12 cellular contexts compared by ENCODE assay signal in genomic region chr2:118842687-118843491, GRCh38. TPM values are rescaled to one million over a fixed set of nuclear protein-coding genes. Genes with fewer than 3 reads are reported as not detected.
DNase-seq lines count a peak whose midpoint lies in the region; ATAC-seq and TF ChIP-seq lines count a peak whose summit lies in the region.
"Had no signal": no experiment of that assay in that cellular context is flagged by ENCODE, and none has a peak within 500 bp of the region (broad histone marks: within the 10 kb centered on the region; RNA-seq: fewer than 3 reads in every experiment).

No MANE protein-coding gene starts in this region.

- no peak for TF ChIP-seq CTCF in lower leg skin (IDR thresholded peaks at IDR 0.05)
- TF ChIP-seq CTCF in gastroesophageal sphincter (IDR thresholded peaks at IDR 0.05) = no peak

- 50 to 65% methylated on average over 31 to 45 of the region's 59 CpGs for WGBS in lower leg skin, 2 donors
- 0% methylated on average over 2 to 13 of the region's 59 CpGs for WGBS in gastroesophageal sphincter (ENCODE audit: low coverage in 1 of 2), 2 donors

- peaks cover 0 to 59% (median 27%) of the 10 kb centered on the region in 3 donors for H3K4me1 ChIP-seq in gastroesophageal sphincter

- peaks cover 2% of the 10 kb centered on the region for H3K36me3 Mint-ChIP-seq in activated naive CD8-positive, alpha-beta T cell treated with anti-CD3 and anti-CD28 coated beads, Interleukin-2, amount 50 U/mL, for 24 hours (ENCODE audit: low read depth)
- H3K36me3 Mint-ChIP-seq in stimulated activated memory B cell treated with anti-CD40 and anti-IgM and Interleukin-4, amounts not matched to agents 10 μg/mL and 1 μg/mL and 100 μg/mL, for 72 hours = no peaks in the 10 kb centered on the region

- no peak for TF ChIP-seq EP300 in gastroesophageal sphincter (IDR thresholded peaks at IDR 0.05)

- H3K9me3 ChIP-seq in gastroesophageal sphincter = no peaks in the 10 kb centered on the region

- no peak for ATAC-seq in activated naive CD8-positive, alpha-beta T cell treated with anti-CD3 and anti-CD28 coated beads, Interleukin-2, amount 50 U/mL, for 24 hours
- ATAC-seq in stimulated activated memory B cell treated with anti-CD40 and anti-IgM and Interleukin-4, amounts not matched to agents 10 μg/mL and 1 μg/mL and 100 μg/mL, for 72 hours = no peak
- no peak for ATAC-seq in gastroesophageal sphincter

- H3K27ac ChIP-seq in gastroesophageal sphincter = no peak overlapping the region

- H3K27me3 ChIP-seq in gastroesophageal sphincter = peaks cover 100% of the 10 kb centered on the region

- H3K4me3 Mint-ChIP-seq in activated naive CD8-positive, alpha-beta T cell treated with anti-CD3 and anti-CD28 coated beads, Interleukin-2, amount 50 U/mL, for 24 hours = peak overlapping the region; percentile 63
- H3K4me3 Mint-ChIP-seq in stimulated activated memory B cell treated with anti-CD40 and anti-IgM and Interleukin-4, amounts not matched to agents 10 μg/mL and 1 μg/mL and 100 μg/mL, for 72 hours = peak overlapping the region; percentile 51

- peaks cover 21% of the 10 kb centered on the region for H3K4me1 Mint-ChIP-seq in activated naive CD8-positive, alpha-beta T cell treated with anti-CD3 and anti-CD28 coated beads, Interleukin-2, amount 50 U/mL, for 24 hours
- peaks cover 15% of the 10 kb centered on the region for H3K4me1 Mint-ChIP-seq in stimulated activated memory B cell treated with anti-CD40 and anti-IgM and Interleukin-4, amounts not matched to agents 10 μg/mL and 1 μg/mL and 100 μg/mL, for 72 hours

- peaks cover 78% of the 10 kb centered on the region for H3K27me3 Mint-ChIP-seq in activated naive CD8-positive, alpha-beta T cell treated with anti-CD3 and anti-CD28 coated beads, Interleukin-2, amount 50 U/mL, for 24 hours
- peaks cover 85% of the 10 kb centered on the region for H3K27me3 Mint-ChIP-seq in stimulated activated memory B cell treated with anti-CD40 and anti-IgM and Interleukin-4, amounts not matched to agents 10 μg/mL and 1 μg/mL and 100 μg/mL, for 72 hours

- intact Hi-C loops in lower leg skin (cut with DNase I; ENCODE audit: low total_unique reads) = no loop called here

- H3K9me3 Mint-ChIP-seq in activated naive CD8-positive, alpha-beta T cell treated with anti-CD3 and anti-CD28 coated beads, Interleukin-2, amount 50 U/mL, for 24 hours = no peaks in the 10 kb centered on the region
- H3K9me3 Mint-ChIP-seq in stimulated activated memory B cell treated with anti-CD40 and anti-IgM and Interleukin-4, amounts not matched to agents 10 μg/mL and 1 μg/mL and 100 μg/mL, for 72 hours = no peaks in the 10 kb centered on the region
- H3K9me3 Mint-ChIP-seq: T-helper 1 cell treated with Interleukin-12 subunit alpha and Interleukin-12 subunit beta and Interleukin-4 antibody, amounts not matched to agents 30 μg/mL and 1 μg/mL, for 36 hours had no signal

- no peaks in the 10 kb centered on the region for H3K36me3 ChIP-seq in gastroesophageal sphincter

- peak overlapping the region; percentile 4 for H3K4me3 ChIP-seq in lower leg skin (ENCODE audit: low read depth, poor library complexity, severe bottlenecking)
- H3K4me3 ChIP-seq in gastroesophageal sphincter = peak overlapping the region in 1 of 2 donors; percentile 46

- H3K27ac Mint-ChIP-seq in activated naive CD8-positive, alpha-beta T cell treated with anti-CD3 and anti-CD28 coated beads, Interleukin-2, amount 50 U/mL, for 24 hours = no peak overlapping the region
- no peak overlapping the region for H3K27ac Mint-ChIP-seq in stimulated activated memory B cell treated with anti-CD40 and anti-IgM and Interleukin-4, amounts not matched to agents 10 μg/mL and 1 μg/mL and 100 μg/mL, for 72 hours
- H3K27ac Mint-ChIP-seq: T-helper 1 cell treated with Interleukin-12 subunit alpha and Interleukin-12 subunit beta and Interleukin-4 antibody, amounts not matched to agents 30 μg/mL and 1 μg/mL, for 36 hours had no signal

- no peak for TF ChIP-seq POLR2A in lower leg skin (IDR thresholded peaks at IDR 0.05)
- no peak for TF ChIP-seq POLR2A in gastroesophageal sphincter (IDR thresholded peaks at IDR 0.05)

- peak; percentile 6 for DNase-seq in activated CD4-positive, alpha-beta T cell treated with anti-CD3 and anti-CD28 coated beads for 1 hour
- DNase-seq in activated CD4-positive, alpha-beta T cell treated with anti-CD3 and anti-CD28 coated beads, Interleukin-2, amount 50 U/mL, for 1 hour = no peak
- no peak for DNase-seq in activated naive CD8-positive, alpha-beta T cell treated with anti-CD3 and anti-CD28 coated beads, Interleukin-2, amount 50 U/mL, for 24 hours
- peak in 1 of 2 donors; percentile 85 for DNase-seq in lower leg skin (ENCODE audit: low spot score in 2 of 2)
- no peak for DNase-seq in COLO668 (lab: John Stamatoyannopoulos, UW; ENCODE audit: unreplicated experiment)
- DNase-seq in superior temporal gyrus (ENCODE audit: extremely low spot score) = no peak
- DNase-seq: activated effector memory CD4-positive, alpha-beta T cell treated with Interleukin-2 at 50 U/mL for 16 hours; HCEC 1CT; NCI-H446 had no signal

RNA-seq across cellular contexts. Expression of gene EN1, which starts 4.6 kb away (rescaled TPM):
- total RNA-seq in lower leg skin = 10 to 100 TPM; 10.2 to 23.2 (median 17.7) TPM
- under 1 TPM in 2 of 4 donors, not detected in 2; 0.13 to 0.23 TPM for total RNA-seq in gastroesophageal sphincter

Comparison
In these comparisons a context has a peak if more than half of its experiments do, and no peak if none do; other contexts are left out.
1. RNA of gene EN1, which starts 4.6 kb away (total RNA-seq): 10.2 to 23.2 TPM in lower leg skin; 0.13 to 0.23 TPM in gastroesophageal sphincter; every median in the first group is over 4 times any median in the second.